ENCODE assay signal across 23 cellular contexts in genomic region chr2:220002699-220003098, GRCh38.
"Had no signal": no experiment of that assay in that cellular context is flagged by ENCODE, and none has a peak within 500 bp of the region (broad histone marks: within the 10 kb centered on the region; RNA-seq: fewer than 3 reads in every experiment).

No MANE protein-coding gene starts in this region.

- H3K4me1 ChIP-seq: left ventricle myocardium inferior, lower lobe of right lung, psoas muscle, right lobe of liver, spleen had no signal

- H3K4me3 ChIP-seq: heart left ventricle, left ventricle myocardium inferior, lower lobe of right lung, psoas muscle, right lobe of liver, spleen, tibial artery had no signal

- H3K9me3 ChIP-seq: heart left ventricle, left ventricle myocardium inferior, lower lobe of right lung, psoas muscle, right lobe of liver, tibial artery had no signal

- DNase-seq: effector memory CD4-positive, alpha-beta T cell; heart left ventricle; hippocampal formation; left ventricle myocardium inferior; lower lobe of right lung; midbrain; occipital lobe; psoas muscle; retina; right lobe of liver; spleen; stimulated activated CD4-positive, alpha-beta T cell treated with anti-CD3 and anti-CD28 coated beads, Interleukin-15, amount 100 ng/mL, for 24 hours; stimulated activated CD4-positive, alpha-beta T cell treated with anti-CD3 and anti-CD28 coated beads, Interleukin-1b, Interleukin-23, amount 100 ng/mL, for 48 hours; stimulated activated CD4-positive, alpha-beta T cell treated with anti-CD3 and anti-CD28 coated beads, Interleukin-4, amount 100 ng/mL, for 24 hours; tibial artery had no signal

- H3K4me1 Mint-ChIP-seq: memory B cell; stimulated activated memory B cell treated with anti-CD40 and anti-IgM and Interleukin-4, amounts not matched to agents 10 μg/mL and 1 μg/mL and 100 μg/mL, for 72 hours had no signal

- H3K27me3 ChIP-seq: heart left ventricle, right lobe of liver, spleen, tibial artery had no signal

- H3K36me3 ChIP-seq: heart left ventricle, left ventricle myocardium inferior, lower lobe of right lung, right lobe of liver, spleen, tibial artery had no signal

- ATAC-seq: esophagus mucosa; heart left ventricle; lower lobe of right lung; natural killer cell treated with Interleukin-12 subunit alpha and Interleukin-12 subunit beta and Interleukin-15 and Interleukin-18, amount 100 ng/mL, for 72 hours; psoas muscle; right lobe of liver; stimulated activated memory B cell treated with anti-CD40 and anti-IgM and Interleukin-4, amounts not matched to agents 10 μg/mL and 1 μg/mL and 100 μg/mL, for 72 hours had no signal

- H3K4me3 Mint-ChIP-seq: memory B cell; natural killer cell treated with Interleukin-12 subunit alpha and Interleukin-12 subunit beta and Interleukin-15 and Interleukin-18, amount 100 ng/mL, for 72 hours; stimulated activated memory B cell treated with anti-CD40 and anti-IgM and Interleukin-4, amounts not matched to agents 10 μg/mL and 1 μg/mL and 100 μg/mL, for 72 hours; stimulated activated naive CD8-positive, alpha-beta T cell treated with anti-CD3 and anti-CD28 coated beads, Interleukin-15, Interleukin-2, amounts not matched to agents 100 ng/mL and 50 ng/mL, for 24 hours had no signal

- H3K36me3 Mint-ChIP-seq: memory B cell; natural killer cell treated with Interleukin-12 subunit alpha and Interleukin-12 subunit beta and Interleukin-15 and Interleukin-18, amount 100 ng/mL, for 72 hours; stimulated activated memory B cell treated with anti-CD40 and anti-IgM and Interleukin-4, amounts not matched to agents 10 μg/mL and 1 μg/mL and 100 μg/mL, for 72 hours had no signal

- H3K27me3 Mint-ChIP-seq: memory B cell; stimulated activated memory B cell treated with anti-CD40 and anti-IgM and Interleukin-4, amounts not matched to agents 10 μg/mL and 1 μg/mL and 100 μg/mL, for 72 hours had no signal

- H3K9me3 Mint-ChIP-seq: memory B cell; stimulated activated memory B cell treated with anti-CD40 and anti-IgM and Interleukin-4, amounts not matched to agents 10 μg/mL and 1 μg/mL and 100 μg/mL, for 72 hours; stimulated activated naive CD8-positive, alpha-beta T cell treated with anti-CD3 and anti-CD28 coated beads, Interleukin-15, Interleukin-2, amounts not matched to agents 100 ng/mL and 50 ng/mL, for 24 hours had no signal

- H3K27ac Mint-ChIP-seq: memory B cell; natural killer cell treated with Interleukin-12 subunit alpha and Interleukin-12 subunit beta and Interleukin-15 and Interleukin-18, amount 100 ng/mL, for 72 hours; stimulated activated memory B cell treated with anti-CD40 and anti-IgM and Interleukin-4, amounts not matched to agents 10 μg/mL and 1 μg/mL and 100 μg/mL, for 72 hours; stimulated activated naive CD8-positive, alpha-beta T cell treated with anti-CD3 and anti-CD28 coated beads, Interleukin-15, Interleukin-2, amounts not matched to agents 100 ng/mL and 50 ng/mL, for 24 hours had no signal

- FAIRE-seq: endometrium, frontal cortex, islet of Langerhans had no signal

- H3K27ac ChIP-seq: heart left ventricle, left ventricle myocardium inferior, lower lobe of right lung, psoas muscle, right lobe of liver, spleen, tibial artery had no signal
